In the genomic region with DNA sequence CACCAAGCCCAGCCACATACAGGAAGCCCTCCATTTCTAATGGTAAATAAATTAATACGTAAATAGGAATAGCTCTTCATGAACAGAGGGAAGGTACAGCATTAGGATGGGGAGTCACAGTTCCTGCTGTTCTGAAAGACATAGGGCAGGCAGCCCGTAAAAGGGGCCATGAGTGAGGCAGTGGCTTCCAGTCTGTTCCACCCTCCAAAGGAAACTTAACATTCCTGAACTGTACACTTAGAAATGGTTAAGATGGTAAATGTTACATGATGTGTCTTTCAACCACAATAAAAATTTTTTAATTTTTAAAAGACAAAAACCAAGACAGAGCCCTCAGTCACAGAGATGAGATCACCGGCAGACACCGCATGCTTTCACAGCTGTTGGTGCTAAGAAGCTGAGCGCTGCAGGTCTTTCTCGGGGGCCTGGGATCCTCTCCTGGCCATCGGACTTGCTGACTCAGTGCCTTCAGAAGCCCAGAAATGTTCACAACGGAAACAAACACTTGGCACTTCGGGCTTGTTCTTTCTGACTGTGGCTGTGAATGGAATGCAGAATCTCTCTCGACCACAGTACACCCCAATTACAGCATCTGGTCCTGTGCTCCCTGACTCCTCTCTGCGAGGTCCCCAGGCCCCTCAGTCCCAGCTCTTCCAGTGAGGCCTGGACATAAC, we compare ENCODE assay signal across 9 cellular contexts. TPM values are rescaled to one million over a fixed set of nuclear protein-coding genes. Genes with fewer than 3 reads are reported as not detected.
DNase-seq lines count a peak whose midpoint lies in the region.
"Had no signal": no experiment of that assay in that cellular context is flagged by ENCODE, and none has a peak within 500 bp of the region (broad histone marks: within the 10 kb centered on the region; RNA-seq: fewer than 3 reads in every experiment).

No MANE protein-coding gene starts in this region.

- peak overlapping the region; percentile 94 to 99 (median 96) for H3K27ac Mint-ChIP-seq in immature natural killer cell

- peaks cover 31% of the 10 kb centered on the region for H3K36me3 ChIP-seq in skeletal muscle satellite cell (ENCODE audit: insufficient read depth, low read length)

- no peaks in the 10 kb centered on the region for H3K27me3 ChIP-seq in skeletal muscle satellite cell (ENCODE audit: control insufficient read depth, insufficient read depth, low read length)

- H3K4me2 ChIP-seq in skeletal muscle satellite cell (ENCODE audit: low read length) = peak overlapping the region; percentile 60

- H3K4me1 ChIP-seq in skeletal muscle satellite cell (ENCODE audit: control insufficient read depth, insufficient read depth, low read length) = peaks cover 27% of the 10 kb centered on the region

- H3K36me3 Mint-ChIP-seq in immature natural killer cell = peaks cover 4 to 18% (median 15%) of the 10 kb centered on the region in 3 donors

- H3K9me3 Mint-ChIP-seq in immature natural killer cell = no peaks in the 10 kb centered on the region

- H3K27me3 Mint-ChIP-seq in immature natural killer cell (ENCODE audit: low read depth in 3 of 3) = peaks cover 5 to 7% (median 6%) of the 10 kb centered on the region in 3 donors

- peaks cover 60 to 62% of the 10 kb centered on the region in 2 donors for H3K4me1 Mint-ChIP-seq in immature natural killer cell

- no peaks in the 10 kb centered on the region for H3K9me3 ChIP-seq in skeletal muscle satellite cell (replicated peaks; ENCODE audit: low read length)

- DNase-seq in GM04504 (ENCODE audit: low read depth) (peak; percentile 85), anterior cingulate cortex (lab: John Stamatoyannopoulos, UW) (peak in 43 of 58 donors; percentile 9 to 85 (median 35)), immature natural killer cell (peak; percentile 77 to 85 (median 83)), NCI-H82 treated with DMSO at 0.1 percent for 48 hours (lab: John Stamatoyannopoulos, UW; ENCODE audit: unreplicated experiment) (no peak), NCI-H1105 treated with DMSO at 0.1 percent for 48 hours (lab: John Stamatoyannopoulos, UW) (no peak), cerebellar cortex (ENCODE audit: low spot score) (no peak)
- DNase-seq in activated effector memory CD4-positive, alpha-beta T cell treated with Interleukin-2 at 50 U/mL for 16 hours = no peak
- DNase-seq: NCI-H748 treated with DMSO at 0.1 percent for 48 hours had no signal

- peak overlapping the region; percentile 45 for H3K9ac ChIP-seq in skeletal muscle satellite cell (ENCODE audit: low read depth, low read length)

- H3K4me3 Mint-ChIP-seq in immature natural killer cell = peak overlapping the region; percentile 71 to 81 (median 75)

- no peak overlapping the region for H3K4me3 ChIP-seq in skeletal muscle satellite cell (ENCODE audit: low read length)

RNA-seq across cellular contexts. Expression of gene EPS15L1, which starts 36.4 kb away (rescaled TPM):
- polyA plus RNA-seq in immature natural killer cell = 10 to 100 TPM; 14.5 to 28.8 (median 16.4) TPM
- total RNA-seq in skeletal muscle satellite cell (2012; rRNA removed) = 13.3 and 14.4 TPM in 2 replicates

Comparison
In these comparisons a context has a peak if more than half of its experiments do, and no peak if none do; other contexts are left out.
1. DNase-seq: peak in GM04504 (single experiment), anterior cingulate cortex (43 of 58) and immature natural killer cell (3 of 3); none in NCI-H82 treated with DMSO at 0.1 percent for 48 hours (single experiment), NCI-H1105 treated with DMSO at 0.1 percent for 48 hours (single experiment), cerebellar cortex (single experiment) and activated effector memory CD4-positive, alpha-beta T cell treated with Interleukin-2 at 50 U/mL for 16 hours (single experiment).